Comparison of ENCODE assay signal across 1 cellular context in the genomic region with DNA sequence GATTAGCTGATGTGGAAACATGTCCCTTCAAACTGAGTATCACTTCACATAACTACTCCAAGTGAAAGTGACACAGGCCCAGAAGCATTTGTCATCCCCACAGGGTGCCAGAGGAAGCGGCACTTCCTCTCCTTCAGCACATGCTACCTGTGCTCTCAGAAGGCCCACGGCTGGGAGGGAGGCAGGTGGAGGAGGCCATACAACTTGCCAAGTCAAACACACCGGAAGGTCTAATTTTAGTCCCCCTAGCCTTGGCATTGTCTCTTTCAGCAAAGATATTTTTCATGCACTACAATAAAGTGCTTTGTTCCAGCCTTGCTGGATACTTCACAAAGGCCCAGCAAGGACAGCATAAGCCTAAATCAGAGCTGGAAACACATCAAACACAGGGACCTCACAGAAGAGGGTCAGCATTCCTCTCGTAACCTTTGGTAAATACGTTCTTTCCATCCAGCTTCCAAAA.
TF ChIP-seq lines count a peak whose summit lies in the region.

No MANE protein-coding gene starts in this region.

TF ChIP-seq in HepG2, 621 proteins besides CTCF, POLR2A, EP300 and RAD21 (continued from another document and continues in another):
- TF ChIP-seq ZNF691 (CRISPR knock-in tag; IDR thresholded peaks at IDR 0.05; ENCODE audit: borderline replicate concordance, low read depth) (peak; percentile 92), TCF7 (IDR thresholded peaks at IDR 0.05; ENCODE audit: low read depth) (peak; percentile 94), ZNF343 (CRISPR knock-in tag; IDR thresholded peaks at IDR 0.05) (peak; percentile 83; the same call in 1 of the 2 replicates), ZBTB20 (CRISPR knock-in tag; IDR thresholded peaks at IDR 0.05; ENCODE audit: borderline replicate concordance, low read depth) (0 out of 2 replicates have a peak, but pooled peaks have one; percentile 26), THAP11 (CRISPR knock-in tag; IDR thresholded peaks at IDR 0.05) (peak; percentile 43), NFKBIZ (CRISPR knock-in tag; IDR thresholded peaks at IDR 0.05) (no peak), MYC (CRISPR knock-in tag; IDR thresholded peaks at IDR 0.05; ENCODE audit: borderline replicate concordance) (peak; percentile 66; the same call in 1 of the 2 replicates), RCOR2 (CRISPR knock-in tag; IDR thresholded peaks at IDR 0.05) (peak; percentile 94), HHEX (CRISPR knock-in tag; IDR thresholded peaks at IDR 0.05) (0 out of 2 replicates have a peak, but pooled peaks have one; percentile 34), GABPB1 (CRISPR knock-in tag; IDR thresholded peaks at IDR 0.05) (peak; percentile 44; the same call in 1 of the 2 replicates), NFE2L1 (CRISPR knock-in tag; IDR thresholded peaks at IDR 0.05; ENCODE audit: borderline replicate concordance) (no peak), TFDP2 (CRISPR knock-in tag; IDR thresholded peaks at IDR 0.05) (no peak), PRDM10 (CRISPR knock-in tag; IDR thresholded peaks at IDR 0.05; ENCODE audit: low read depth) (peak; percentile 83; the same call in 1 of the 2 replicates), POLR2AphosphoS2 (IDR thresholded peaks at IDR 0.05; ENCODE audit: low read depth, low read length) (no peak), YEATS4 (CRISPR knock-in tag; IDR thresholded peaks at IDR 0.05; ENCODE audit: borderline replicate concordance) (no peak; the same call in 1 of the 2 replicates), ZNF30 (CRISPR knock-in tag; IDR thresholded peaks at IDR 0.05) (no peak), ZNF256 (CRISPR knock-in tag; conservative IDR thresholded peaks at IDR 0.05) (no peak), SOX6 (IDR thresholded peaks at IDR 0.05) (no peak), SOX6 (CRISPR knock-in tag; IDR thresholded peaks at IDR 0.05) (peak; percentile 98), REXO4 (CRISPR knock-in tag; IDR thresholded peaks at IDR 0.05; ENCODE audit: borderline replicate concordance) (no peak), GATAD1 (CRISPR knock-in tag; IDR thresholded peaks at IDR 0.05) (peak; percentile 58; the same call in 1 of the 2 replicates), FOXP4 (CRISPR knock-in tag; IDR thresholded peaks at IDR 0.05) (0 out of 2 replicates have a peak, but pooled peaks have one; percentile 10), ZSCAN31 (CRISPR knock-in tag; IDR thresholded peaks at IDR 0.05; ENCODE audit: low read depth) (0 out of 2 replicates have a peak, but pooled peaks have one; percentile 29), CBX5 (CRISPR knock-in tag; IDR thresholded peaks at IDR 0.05; ENCODE audit: borderline replicate concordance) (peak; percentile 63; the same call in 1 of the 2 replicates), TGIF2 (CRISPR knock-in tag; IDR thresholded peaks at IDR 0.05) (peak; percentile 64; the same call in 1 of the 2 replicates), FOXM1 (CRISPR knock-in tag; IDR thresholded peaks at IDR 0.05) (no peak), BCL6 (CRISPR knock-in tag; IDR thresholded peaks at IDR 0.05) (peak; percentile 92), ZNF557 (CRISPR knock-in tag; IDR thresholded peaks at IDR 0.05) (no peak), HIC2 (CRISPR knock-in tag; IDR thresholded peaks at IDR 0.05; ENCODE audit: low read depth) (no peak), XRCC5 (optimal IDR thresholded peaks at IDR 0.05; ENCODE audit: low read length) (peak; percentile 67), ZNF556 (CRISPR knock-in tag; IDR thresholded peaks at IDR 0.05; ENCODE audit: borderline replicate concordance) (0 out of 2 replicates have a peak, but pooled peaks have one; percentile 36)
- TF ChIP-seq, protein P1, sequence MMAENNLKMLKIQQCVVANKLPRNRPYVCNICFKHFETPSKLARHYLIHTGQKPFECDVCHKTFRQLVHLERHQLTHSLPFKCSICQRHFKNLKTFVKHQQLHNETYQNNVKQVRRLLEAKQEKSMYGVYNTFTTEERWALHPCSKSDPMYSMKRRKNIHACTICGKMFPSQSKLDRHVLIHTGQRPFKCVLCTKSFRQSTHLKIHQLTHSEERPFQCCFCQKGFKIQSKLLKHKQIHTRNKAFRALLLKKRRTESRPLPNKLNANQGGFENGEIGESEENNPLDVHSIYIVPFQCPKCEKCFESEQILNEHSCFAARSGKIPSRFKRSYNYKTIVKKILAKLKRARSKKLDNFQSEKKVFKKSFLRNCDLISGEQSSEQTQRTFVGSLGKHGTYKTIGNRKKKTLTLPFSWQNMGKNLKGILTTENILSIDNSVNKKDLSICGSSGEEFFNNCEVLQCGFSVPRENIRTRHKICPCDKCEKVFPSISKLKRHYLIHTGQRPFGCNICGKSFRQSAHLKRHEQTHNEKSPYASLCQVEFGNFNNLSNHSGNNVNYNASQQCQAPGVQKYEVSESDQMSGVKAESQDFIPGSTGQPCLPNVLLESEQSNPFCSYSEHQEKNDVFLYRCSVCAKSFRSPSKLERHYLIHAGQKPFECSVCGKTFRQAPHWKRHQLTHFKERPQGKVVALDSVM (CRISPR knock-in tag; IDR thresholded peaks at IDR 0.05): peak; percentile 84
- TF ChIP-seq, protein P2, sequence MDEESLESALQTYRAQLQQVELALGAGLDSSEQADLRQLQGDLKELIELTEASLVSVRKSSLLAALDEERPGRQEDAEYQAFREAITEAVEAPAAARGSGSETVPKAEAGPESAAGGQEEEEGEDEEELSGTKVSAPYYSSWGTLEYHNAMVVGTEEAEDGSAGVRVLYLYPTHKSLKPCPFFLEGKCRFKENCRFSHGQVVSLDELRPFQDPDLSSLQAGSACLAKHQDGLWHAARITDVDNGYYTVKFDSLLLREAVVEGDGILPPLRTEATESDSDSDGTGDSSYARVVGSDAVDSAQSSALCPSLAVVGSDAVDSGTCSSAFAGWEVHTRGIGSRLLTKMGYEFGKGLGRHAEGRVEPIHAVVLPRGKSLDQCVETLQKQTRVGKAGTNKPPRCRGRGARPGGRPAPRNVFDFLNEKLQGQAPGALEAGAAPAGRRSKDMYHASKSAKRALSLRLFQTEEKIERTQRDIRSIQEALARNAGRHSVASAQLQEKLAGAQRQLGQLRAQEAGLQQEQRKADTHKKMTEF (CRISPR knock-in tag; IDR thresholded peaks at IDR 0.05): peak; percentile 68
- TF ChIP-seq, protein P3, sequence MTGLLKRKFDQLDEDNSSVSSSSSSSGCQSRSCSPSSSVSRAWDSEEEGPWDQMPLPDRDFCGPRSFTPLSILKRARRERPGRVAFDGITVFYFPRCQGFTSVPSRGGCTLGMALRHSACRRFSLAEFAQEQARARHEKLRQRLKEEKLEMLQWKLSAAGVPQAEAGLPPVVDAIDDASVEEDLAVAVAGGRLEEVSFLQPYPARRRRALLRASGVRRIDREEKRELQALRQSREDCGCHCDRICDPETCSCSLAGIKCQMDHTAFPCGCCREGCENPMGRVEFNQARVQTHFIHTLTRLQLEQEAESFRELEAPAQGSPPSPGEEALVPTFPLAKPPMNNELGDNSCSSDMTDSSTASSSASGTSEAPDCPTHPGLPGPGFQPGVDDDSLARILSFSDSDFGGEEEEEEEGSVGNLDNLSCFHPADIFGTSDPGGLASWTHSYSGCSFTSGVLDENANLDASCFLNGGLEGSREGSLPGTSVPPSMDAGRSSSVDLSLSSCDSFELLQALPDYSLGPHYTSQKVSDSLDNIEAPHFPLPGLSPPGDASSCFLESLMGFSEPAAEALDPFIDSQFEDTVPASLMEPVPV (CRISPR knock-in tag; IDR thresholded peaks at IDR 0.05): peak; percentile 70; the same call in 1 of the 2 replicates
- TF ChIP-seq, protein P4, sequence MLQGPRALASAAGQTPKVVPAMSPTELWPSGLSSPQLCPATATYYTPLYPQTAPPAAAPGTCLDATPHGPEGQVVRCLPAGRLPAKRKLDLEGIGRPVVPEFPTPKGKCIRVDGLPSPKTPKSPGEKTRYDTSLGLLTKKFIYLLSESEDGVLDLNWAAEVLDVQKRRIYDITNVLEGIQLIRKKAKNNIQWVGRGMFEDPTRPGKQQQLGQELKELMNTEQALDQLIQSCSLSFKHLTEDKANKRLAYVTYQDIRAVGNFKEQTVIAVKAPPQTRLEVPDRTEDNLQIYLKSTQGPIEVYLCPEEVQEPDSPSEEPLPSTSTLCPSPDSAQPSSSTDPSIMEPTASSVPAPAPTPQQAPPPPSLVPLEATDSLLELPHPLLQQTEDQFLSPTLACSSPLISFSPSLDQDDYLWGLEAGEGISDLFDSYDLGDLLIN (CRISPR knock-in tag; IDR thresholded peaks at IDR 0.05; ENCODE audit: borderline replicate concordance): no peak
- TF ChIP-seq, protein P5, sequence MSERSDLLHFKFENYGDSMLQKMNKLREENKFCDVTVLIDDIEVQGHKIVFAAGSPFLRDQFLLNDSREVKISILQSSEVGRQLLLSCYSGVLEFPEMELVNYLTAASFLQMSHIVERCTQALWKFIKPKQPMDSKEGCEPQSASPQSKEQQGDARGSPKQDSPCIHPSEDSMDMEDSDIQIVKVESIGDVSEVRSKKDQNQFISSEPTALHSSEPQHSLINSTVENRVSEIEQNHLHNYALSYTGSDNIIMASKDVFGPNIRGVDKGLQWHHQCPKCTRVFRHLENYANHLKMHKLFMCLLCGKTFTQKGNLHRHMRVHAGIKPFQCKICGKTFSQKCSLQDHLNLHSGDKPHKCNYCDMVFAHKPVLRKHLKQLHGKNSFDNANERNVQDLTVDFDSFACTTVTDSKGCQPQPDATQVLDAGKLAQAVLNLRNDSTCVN (CRISPR knock-in tag; IDR thresholded peaks at IDR 0.05; ENCODE audit: borderline replicate concordance): 0 out of 2 replicates have a peak, but pooled peaks have one; percentile 22
